Comparison of ENCODE assay signal across 8 cellular contexts in genomic region chr13:68927387-68928026, GRCh38.
DNase-seq lines count a peak whose midpoint lies in the region; ATAC-seq and TF ChIP-seq lines count a peak whose summit lies in the region.

No MANE protein-coding gene starts in this region.

- CTCF ChIA-PET in Caco-2 (lab: Charles Lee) (interaction anchor here (0.6 to 1.5 kb wide), 5 partner anchors 8 to 657 kb away, joined by 3 to 20 read pairs (median 4); no protein-coding TSS in a partner anchor), RWPE1 (lab: Yijun Ruan, JAX) (interaction anchor here (0.6 to 1.0 kb wide), 6 partner anchors 44 to 1292 kb away, joined by 3 read pairs; no protein-coding TSS in a partner anchor)

- H3K4me1 Mint-ChIP-seq in Caco-2 (ENCODE audit: low read depth, unreplicated experiment) = no peaks in the 10 kb centered on the region

- BruUV-seq in Caco-2 (replicated peaks; lab: Mats Ljungman, UMichigan) = no TSS peak

- no peak overlapping the region for H3K4me3 Mint-ChIP-seq in Caco-2 (ENCODE audit: unreplicated experiment)

- no peaks in the 10 kb centered on the region for H3K27me3 Mint-ChIP-seq in Caco-2 (ENCODE audit: insufficient read depth, unreplicated experiment)

- TF ChIP-seq CTCF in Caco-2 (IDR thresholded peaks at IDR 0.05; ENCODE audit: insufficient read depth in 1 of 2, low read depth in 1 of 2, low read length in 1 of 2, severe bottlenecking in 1 of 2, unreplicated experiment in 1 of 2) (peak; percentile 78), RWPE1 (conservative IDR thresholded peaks at IDR 0.05; ENCODE audit: low read depth) (peak; percentile 63)

- POLR2A ChIA-PET in Caco-2 (lab: Charles Lee) (interaction anchor here (0.7 kb wide), 1 partner anchor 143 kb away, joined by 3 read pairs; no protein-coding TSS in a partner anchor), RWPE1 (lab: Yijun Ruan, JAX; ENCODE audit: low non-redundant PET) (no interaction called here)

- H3K27me3 ChIP-seq in Caco-2 (replicated peaks; ENCODE audit: control insufficient read depth, insufficient read depth, low read length) = no peaks in the 10 kb centered on the region

- H3K36me3 ChIP-seq in Caco-2 (ENCODE audit: control insufficient read depth, insufficient read depth, low read length) = no peaks in the 10 kb centered on the region

- H3K36me3 Mint-ChIP-seq in Caco-2 (ENCODE audit: insufficient read depth, unreplicated experiment) = no peaks in the 10 kb centered on the region

- peak; percentile 57 for DNase-seq in Caco-2
- peak; percentile 1 for DNase-seq in RWPE1 (ENCODE audit: low spot score)
- DNase-seq in inferior parietal cortex (ENCODE audit: extremely low spot score) = peak; percentile 31
- DNase-seq in activated gamma-delta T cell treated with Interleukin-2 at 50 U/mL for 16 hours = no peak
- DNase-seq in Right ventricle myocardium superior = no peak

- no peaks in the 10 kb centered on the region for H3K4me1 ChIP-seq in Caco-2

- H3K27ac ChIP-seq in RWPE1 = no peak overlapping the region

- no peaks in the 10 kb centered on the region for H3K9me3 Mint-ChIP-seq in Caco-2 (ENCODE audit: unreplicated experiment)

- no peaks in the 10 kb centered on the region; the same call in 1 of the 2 replicates for H3K9me3 ChIP-seq in Caco-2

- ATAC-seq in HG03159 (IDR thresholded peaks at IDR 0.05; ENCODE audit: unreplicated experiment) (peak; percentile 58), HG03469 (IDR thresholded peaks at IDR 0.05; ENCODE audit: unreplicated experiment) (no peak), GM19351 (IDR thresholded peaks at IDR 0.05; ENCODE audit: unreplicated experiment) (no peak), Right ventricle myocardium superior (ENCODE audit: poor library complexity) (no peak)

- H3K4me3 ChIP-seq in Caco-2 (ENCODE audit: low read depth, low read length) = no peak overlapping the region

- intact Hi-C loops in Caco-2 (cut with micrococcal nuclease; ENCODE audit: unreplicated experiment) = loop anchor here (1.0 to 5.0 kb wide), 3 partner anchors 111 to 395 kb away; no protein-coding TSS in a partner anchor
- intact Hi-C loops in Right ventricle myocardium superior (cut with DNase I) = loop anchor here (5.0 kb wide), 1 partner anchor 625 kb away; no protein-coding TSS in a partner anchor

- H3K27ac Mint-ChIP-seq in Caco-2 (ENCODE audit: unreplicated experiment) = no peak overlapping the region

Comparison
In these comparisons a context has a peak if more than half of its experiments do, and no peak if none do; other contexts are left out.
1. DNase-seq: peak in Caco-2 (2 of 2), RWPE1 (single experiment) and inferior parietal cortex (single experiment); none in activated gamma-delta T cell treated with Interleukin-2 at 50 U/mL for 16 hours (single experiment) and Right ventricle myocardium superior (single experiment).